ENCODE assay signal across 1 cellular context in the genomic region with DNA sequence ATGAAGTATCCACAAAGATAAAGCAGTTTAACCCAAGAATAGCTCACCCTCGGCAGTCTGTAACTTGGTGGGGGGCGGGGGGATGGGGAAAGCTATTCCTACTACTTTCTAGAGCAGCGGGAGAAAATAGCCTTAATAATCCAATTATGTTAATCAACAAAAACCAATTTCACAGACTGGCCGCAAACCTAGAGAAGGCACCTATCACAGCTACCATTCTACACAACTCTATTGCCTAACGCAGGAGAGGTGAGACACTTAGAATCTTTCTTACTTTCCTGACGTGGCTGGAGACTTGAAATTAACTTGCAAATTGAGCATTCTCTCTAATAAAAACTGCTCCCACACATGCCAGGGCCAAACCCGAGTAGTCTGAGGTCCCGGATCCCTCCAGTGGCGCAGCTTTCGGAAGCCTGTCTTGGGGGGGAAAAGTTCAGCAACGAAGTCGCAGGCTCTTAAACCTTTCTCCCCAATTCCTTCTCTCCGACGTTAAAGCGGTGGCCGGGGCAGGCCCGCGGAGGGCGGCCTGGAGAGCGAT.
TF ChIP-seq lines count a peak whose summit lies in the region.

No MANE protein-coding gene starts in this region.

TF ChIP-seq in K562, 482 proteins besides CTCF, POLR2A, EP300 and RAD21:
- TF ChIP-seq CEBPB (tag; IDR thresholded peaks at IDR 0.05) (0 out of 2 replicates have a peak, but pooled peaks have one; percentile 22), TFAM (CRISPR knock-in tag; conservative IDR thresholded peaks at IDR 0.05) (no peak)
- TF ChIP-seq, protein P1, sequence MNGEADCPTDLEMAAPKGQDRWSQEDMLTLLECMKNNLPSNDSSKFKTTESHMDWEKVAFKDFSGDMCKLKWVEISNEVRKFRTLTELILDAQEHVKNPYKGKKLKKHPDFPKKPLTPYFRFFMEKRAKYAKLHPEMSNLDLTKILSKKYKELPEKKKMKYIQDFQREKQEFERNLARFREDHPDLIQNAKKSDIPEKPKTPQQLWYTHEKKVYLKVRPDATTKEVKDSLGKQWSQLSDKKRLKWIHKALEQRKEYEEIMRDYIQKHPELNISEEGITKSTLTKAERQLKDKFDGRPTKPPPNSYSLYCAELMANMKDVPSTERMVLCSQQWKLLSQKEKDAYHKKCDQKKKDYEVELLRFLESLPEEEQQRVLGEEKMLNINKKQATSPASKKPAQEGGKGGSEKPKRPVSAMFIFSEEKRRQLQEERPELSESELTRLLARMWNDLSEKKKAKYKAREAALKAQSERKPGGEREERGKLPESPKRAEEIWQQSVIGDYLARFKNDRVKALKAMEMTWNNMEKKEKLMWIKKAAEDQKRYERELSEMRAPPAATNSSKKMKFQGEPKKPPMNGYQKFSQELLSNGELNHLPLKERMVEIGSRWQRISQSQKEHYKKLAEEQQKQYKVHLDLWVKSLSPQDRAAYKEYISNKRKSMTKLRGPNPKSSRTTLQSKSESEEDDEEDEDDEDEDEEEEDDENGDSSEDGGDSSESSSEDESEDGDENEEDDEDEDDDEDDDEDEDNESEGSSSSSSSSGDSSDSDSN (IDR thresholded peaks at IDR 0.05; ENCODE audit: borderline replicate concordance in 1 of 2, low read depth in 2 of 2, low read length in 2 of 2) = 0 out of 4 replicates have a peak, but pooled peaks of 1 of the 2 experiments have one; percentile 43
